Comparison of ENCODE assay signal across 9 cellular contexts in the genomic region with DNA sequence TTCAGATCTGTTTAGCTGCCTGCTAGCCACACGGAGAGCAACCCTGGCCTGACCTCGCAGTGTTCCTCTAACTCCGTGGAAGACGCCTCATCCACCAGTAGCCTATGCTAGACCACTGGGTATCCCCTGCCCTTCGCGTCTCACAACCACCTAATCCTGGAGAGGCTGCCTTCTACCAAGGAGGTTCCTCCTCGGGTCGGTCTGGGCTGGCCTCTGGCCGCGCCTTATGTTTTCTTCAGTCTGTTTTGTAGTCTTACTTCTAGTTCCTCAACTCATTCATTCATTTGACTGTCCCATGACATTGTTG. TPM values are rescaled to one million over a fixed set of nuclear protein-coding genes. Genes with fewer than 3 reads are reported as not detected.
DNase-seq lines count a peak whose midpoint lies in the region; ATAC-seq and TF ChIP-seq lines count a peak whose summit lies in the region.
"Had no signal": no experiment of that assay in that cellular context is flagged by ENCODE, and none has a peak within 500 bp of the region (broad histone marks: within the 10 kb centered on the region; RNA-seq: fewer than 3 reads in every experiment).

No MANE protein-coding gene starts in this region.

- H3K4me1 Mint-ChIP-seq in progenitor cell of endocrine pancreas (ENCODE audit: low read depth), result peaks cover 5% of the 10 kb centered on the region

- H3K4me1 ChIP-seq in esophagus squamous epithelium, result peaks cover 0 to 46% (median 7%) of the 10 kb centered on the region in 3 donors

- no peaks in the 10 kb centered on the region for H3K36me3 Mint-ChIP-seq in progenitor cell of endocrine pancreas (ENCODE audit: insufficient read depth)

- peaks cover 0 to 6% (median 0%) of the 10 kb centered on the region in 4 donors for H3K27me3 ChIP-seq in esophagus squamous epithelium

- H3K9me3 Mint-ChIP-seq in progenitor cell of endocrine pancreas (ENCODE audit: low read depth), result no peaks in the 10 kb centered on the region

- CTCF ChIA-PET in GM10248 (lab: Yijun Ruan, JAX), result interaction anchor here (1.1 to 2.5 kb wide), 5 partner anchors 26 to 88 kb away, joined by 3 to 12 read pairs (median 4); partner anchors contain the start of gene ARHGEF39

- intact Hi-C loops in esophagus squamous epithelium (cut with DNase I), result no loop called here

- no peak for TF ChIP-seq POLR2A in esophagus squamous epithelium (IDR thresholded peaks at IDR 0.05)

- POLR2A ChIA-PET in GM10248 (lab: Yijun Ruan, JAX), result interaction anchor here (1.1 to 1.4 kb wide), 3 partner anchors 16 to 75 kb away, joined by 3 read pairs; partner anchors contain the start of genes CCDC107 and RMRP

- no peaks in the 10 kb centered on the region for H3K9me3 ChIP-seq in esophagus squamous epithelium

- peaks cover 0 to 7% (median 0%) of the 10 kb centered on the region in 3 donors for H3K36me3 ChIP-seq in esophagus squamous epithelium

- 31 to 35% methylated on average over 10 of the region's 10 CpGs for WGBS in esophagus squamous epithelium, 2 donors

- peak overlapping the region; percentile 44 for H3K27ac Mint-ChIP-seq in progenitor cell of endocrine pancreas

- TF ChIP-seq CTCF in GM10248 (IDR thresholded peaks at IDR 0.05; ENCODE audit: control extremely low read depth, extremely low read depth, low read depth, missing control alignments), result no peak
- no peak for TF ChIP-seq CTCF in esophagus squamous epithelium (IDR thresholded peaks at IDR 0.05)
- TF ChIP-seq CTCF in progenitor cell of endocrine pancreas (IDR thresholded peaks at IDR 0.05; ENCODE audit: unreplicated experiment), result no peak

- no peak for ATAC-seq in left lobe of liver

- peaks cover 13% of the 10 kb centered on the region for H3K27me3 Mint-ChIP-seq in progenitor cell of endocrine pancreas

- peak overlapping the region; percentile 49 to 76 (median 65) for H3K4me3 ChIP-seq in esophagus squamous epithelium

- peak; percentile 52 for DNase-seq in GM10248 (ENCODE audit: extremely low spot score)
- DNase-seq in SK-N-DZ (ENCODE audit: low spot score), result peak; percentile 29
- DNase-seq in esophagus squamous epithelium (lab: John Stamatoyannopoulos, UW), result no peak
- DNase-seq in progenitor cell of endocrine pancreas (ENCODE audit: low spot score, unreplicated experiment), result no peak
- no peak for DNase-seq in DMS53 treated with DMSO at 0.1 percent for 48 hours (lab: John Stamatoyannopoulos, UW; ENCODE audit: unreplicated experiment)
- no peak for DNase-seq in SHP77 (lab: John Stamatoyannopoulos, UW)
- no peak for DNase-seq in NCI-H2107 (lab: John Stamatoyannopoulos, UW)
- DNase-seq in left lobe of liver (ENCODE audit: low spot score), result no peak

- H3K4me3 Mint-ChIP-seq in progenitor cell of endocrine pancreas (ENCODE audit: low read depth), result peak overlapping the region; percentile 79

- H3K27ac ChIP-seq in esophagus squamous epithelium, result peak overlapping the region; percentile 74 to 92 (median 88)

RNA-seq across cellular contexts. Expression of gene TPM2, which starts 1.6 kb away (rescaled TPM):
- polyA plus RNA-seq in SK-N-DZ (2014; cell fraction: cytosol; rRNA removed), result 23.8 and 25.4 TPM in 2 replicates
- polyA plus RNA-seq in SK-N-DZ (2014; cell fraction: nucleus; rRNA removed), result 131 and 137 TPM in 2 replicates
- total RNA-seq in esophagus squamous epithelium (1,000 to 10,000 TPM in 1 of 4 donors, 100 to 1,000 TPM in 2, 10 to 100 TPM in 1; 80.8 to 1,148 (median 217) TPM), progenitor cell of endocrine pancreas (24.3 and 32.4 TPM in 2 replicates), left lobe of liver (6.6 TPM)

RNA-seq across cellular contexts. Expression of gene CA9, which starts 17.6 kb away (rescaled TPM):
- polyA plus RNA-seq in SK-N-DZ (2014; cell fraction: cytosol; rRNA removed), result 2.2 TPM in 1 of 2 replicates, not detected in the other
- polyA plus RNA-seq in SK-N-DZ (2014; cell fraction: nucleus; rRNA removed), result 2.3 TPM in 1 of 2 replicates, not detected in the other
- 1 to 10 TPM in 1 of 4 donors, not detected in 3; 2.2 TPM for total RNA-seq in esophagus squamous epithelium
- total RNA-seq in progenitor cell of endocrine pancreas, result 0.31 and 0.49 TPM in 2 replicates
- 0.96 TPM for total RNA-seq in left lobe of liver
- total RNA-seq: lung microvascular endothelial cell had no signal

RNA-seq across cellular contexts. Expression of gene ARHGEF39, which starts 26.3 kb away (rescaled TPM):
- 10.9 and 15.1 TPM in 2 replicates for polyA plus RNA-seq in SK-N-DZ (2014; cell fraction: cytosol; rRNA removed)
- 30.1 and 40.3 TPM in 2 replicates for polyA plus RNA-seq in SK-N-DZ (2014; cell fraction: nucleus; rRNA removed)
- total RNA-seq in esophagus squamous epithelium, result 10 to 100 TPM in 1 of 4 donors, 1 to 10 TPM in 3; 1.3 to 17.5 (median 5.1) TPM
- 9.1 and 10.4 TPM in 2 replicates for total RNA-seq in progenitor cell of endocrine pancreas
- 0.40 TPM for total RNA-seq in left lobe of liver

RNA-seq across cellular contexts. Expression of gene CCDC107, which starts 33.2 kb away (rescaled TPM):
- 6.5 and 7.8 TPM in 2 replicates for polyA plus RNA-seq in SK-N-DZ (2014; cell fraction: cytosol; rRNA removed)
- 7.7 and 8.2 TPM in 2 replicates for polyA plus RNA-seq in SK-N-DZ (2014; cell fraction: nucleus; rRNA removed)
- 10 to 100 TPM in 3 of 4 donors, 1 to 10 TPM in 1; 6.6 to 19.6 (median 14.2) TPM for total RNA-seq in esophagus squamous epithelium
- 17.2 and 18.8 TPM in 2 replicates for total RNA-seq in progenitor cell of endocrine pancreas
- total RNA-seq in left lobe of liver, result 12.6 TPM

RNA-seq across cellular contexts. Expression of gene RMRP, which starts 33.5 kb away (rescaled TPM):
- polyA plus RNA-seq in SK-N-DZ (2014; cell fraction: cytosol; rRNA removed), result not detected in 2 replicates
- not detected in 2 replicates for polyA plus RNA-seq in SK-N-DZ (2014; cell fraction: nucleus; rRNA removed)
- 1,000 to 10,000 TPM in 3 of 4 donors, 100 to 1,000 TPM in 1; 759 to 4,621 (median 3,503) TPM for total RNA-seq in esophagus squamous epithelium
- total RNA-seq in progenitor cell of endocrine pancreas, result 15,251 and 16,487 TPM in 2 replicates
- 13,056 TPM for total RNA-seq in left lobe of liver

Comparison
In these comparisons a context has a peak if more than half of its experiments do, and no peak if none do; other contexts are left out.
1. DNase-seq: peak in GM10248 (single experiment) and SK-N-DZ (single experiment); none in esophagus squamous epithelium (single experiment), progenitor cell of endocrine pancreas (single experiment), DMS53 treated with DMSO at 0.1 percent for 48 hours (single experiment), SHP77 (0 of 2), NCI-H2107 (single experiment) and left lobe of liver (single experiment).